26 cellular contexts compared by ENCODE assay signal in the genomic region with DNA sequence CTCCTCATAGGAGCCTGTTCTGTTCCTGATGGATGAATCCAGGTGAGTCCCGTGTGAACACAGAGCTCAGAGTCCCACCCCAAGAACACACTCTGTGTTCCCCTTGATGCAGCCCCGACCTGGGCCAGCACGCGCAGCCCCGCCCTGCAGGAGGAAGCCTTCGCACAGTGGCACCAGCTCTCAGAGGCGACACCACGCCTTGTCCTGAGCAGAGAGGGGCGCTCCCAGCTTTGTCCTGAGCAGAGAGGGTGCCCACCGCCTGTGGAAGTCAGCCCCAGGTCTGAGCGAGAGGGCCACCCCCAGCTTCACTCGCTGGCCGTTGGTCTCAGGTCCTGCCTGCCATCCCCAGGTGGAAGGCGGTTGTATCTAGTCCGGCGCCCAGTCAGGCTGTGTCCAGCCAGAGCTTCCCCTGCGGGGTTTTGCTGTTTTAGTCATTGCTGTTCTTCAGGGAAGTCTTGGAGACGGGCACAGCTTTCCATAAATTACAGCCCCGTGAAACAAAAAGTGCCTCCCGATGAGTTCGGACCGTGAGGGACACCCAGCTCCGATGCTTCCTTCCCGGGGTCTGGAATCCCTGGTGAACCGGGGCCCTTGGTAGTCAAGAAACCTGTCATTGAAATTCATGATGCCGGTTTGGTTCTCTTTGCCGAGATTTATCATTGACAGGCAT. TPM values are rescaled to one million over a fixed set of nuclear protein-coding genes. Genes with fewer than 3 reads are reported as not detected.
"Had no signal": no experiment of that assay in that cellular context is flagged by ENCODE, and none has a peak within 500 bp of the region (broad histone marks: within the 10 kb centered on the region; RNA-seq: fewer than 3 reads in every experiment).

No MANE protein-coding gene starts in this region.

- ATAC-seq: effector memory CD8-positive, alpha-beta T cell; gastrocnemius medialis; upper lobe of right lung had no signal

- FAIRE-seq: colon had no signal

- H3K9me3 ChIP-seq: breast epithelium, esophagus muscularis mucosa, gastrocnemius medialis, sigmoid colon, thoracic aorta, upper lobe of right lung had no signal

- H3K9me3 Mint-ChIP-seq: activated naive CD8-positive, alpha-beta T cell treated with anti-CD3 and anti-CD28 coated beads for 36 hours; central memory CD8-positive, alpha-beta T cell; effector memory CD8-positive, alpha-beta T cell had no signal

- H3K4me3 Mint-ChIP-seq: activated naive CD8-positive, alpha-beta T cell treated with anti-CD3 and anti-CD28 coated beads for 36 hours; central memory CD8-positive, alpha-beta T cell; effector memory CD8-positive, alpha-beta T cell had no signal

- H3K36me3 ChIP-seq: breast epithelium, gastrocnemius medialis, upper lobe of right lung had no signal

- DNase-seq: activated CD4-positive, alpha-beta T cell treated with anti-CD3 and anti-CD28 coated beads for 4 hours; activated CD4-positive, alpha-beta T cell treated with anti-CD3 and anti-CD28 coated beads, Interleukin-2, amount 50 U/mL, for 48 hours; activated naive CD4-positive, alpha-beta T cell treated with Interleukin-2 at 50 U/mL for 16 hours; activated naive CD8-positive, alpha-beta T cell treated with anti-CD3 and anti-CD28 coated beads for 36 hours; activated T-cell treated with anti-CD3 and anti-CD28 coated beads, Interleukin-2, amount 50 U/mL, for 48 hours; effector memory CD8-positive, alpha-beta T cell; gastrocnemius medialis; hippocampal formation; kidney glomerular epithelial cell; midbrain; sigmoid colon; stimulated activated CD4-positive, alpha-beta T cell treated with anti-CD3 and anti-CD28 coated beads, Interleukin-4, amount 100 ng/mL, for 1 hour; stimulated activated naive CD4-positive, alpha-beta T cell; T-helper 9 cell; upper lobe of right lung had no signal

- H3K4me3 ChIP-seq: breast epithelium, esophagus muscularis mucosa, gastrocnemius medialis, sigmoid colon, thoracic aorta, upper lobe of right lung had no signal

- H3K36me3 Mint-ChIP-seq: activated naive CD8-positive, alpha-beta T cell treated with anti-CD3 and anti-CD28 coated beads for 36 hours had no signal

- H3K4me1 ChIP-seq: breast epithelium, upper lobe of right lung had no signal

- H3K27ac Mint-ChIP-seq: activated naive CD8-positive, alpha-beta T cell treated with anti-CD3 and anti-CD28 coated beads for 36 hours; effector memory CD8-positive, alpha-beta T cell had no signal

- H3K4me1 Mint-ChIP-seq: activated naive CD8-positive, alpha-beta T cell treated with anti-CD3 and anti-CD28 coated beads for 36 hours; central memory CD8-positive, alpha-beta T cell had no signal

- H3K27ac ChIP-seq: breast epithelium, esophagus muscularis mucosa, gastrocnemius medialis, sigmoid colon, thoracic aorta, upper lobe of right lung had no signal

- H3K27me3 ChIP-seq: breast epithelium, esophagus muscularis mucosa, gastrocnemius medialis, sigmoid colon, upper lobe of right lung had no signal

- H3K27me3 Mint-ChIP-seq: activated naive CD8-positive, alpha-beta T cell treated with anti-CD3 and anti-CD28 coated beads for 36 hours; central memory CD8-positive, alpha-beta T cell; effector memory CD8-positive, alpha-beta T cell had no signal

RNA-seq across cellular contexts. Expression of a gene that starts 43.6 kb away (rescaled TPM):
- total RNA-seq: activated naive CD8-positive, alpha-beta T cell treated with anti-CD3 and anti-CD28 coated beads for 36 hours; breast epithelium; dermis microvascular lymphatic vessel endothelial cell; esophagus muscularis mucosa; liver; osteoblast; posterior vena cava; sigmoid colon; T-helper 1 cell treated with Interleukin-12 subunit alpha and Interleukin-12 subunit beta and Interleukin-4 antibody, amounts not matched to agents 30 ng/mL and 1 ng/mL, for 36 hours; upper lobe of right lung had no signal
- polyA plus RNA-seq: neural cell had no signal
